Comparison of ENCODE assay signal across 1 cellular context in genomic region chr2:62450716-62451191, GRCh38.
TF ChIP-seq lines count a peak whose summit lies in the region.

No MANE protein-coding gene starts in this region.

TF ChIP-seq in HepG2, 621 proteins besides CTCF, POLR2A, EP300 and RAD21 (continued from another document and continues in another):
- TF ChIP-seq HNF1A (IDR thresholded peaks at IDR 0.05; ENCODE audit: low read depth) (peak; percentile 12; the same call in 1 of the 2 replicates), HNF1A (CRISPR knock-in tag; IDR thresholded peaks at IDR 0.05; ENCODE audit: borderline replicate concordance) (no peak), HDAC1 (CRISPR knock-in tag; IDR thresholded peaks at IDR 0.05) (0 out of 2 replicates have a peak, but pooled peaks have one; percentile 38), ZNF672 (CRISPR knock-in tag; IDR thresholded peaks at IDR 0.05) (no peak), BCLAF1 (IDR thresholded peaks at IDR 0.05) (no peak), ELF3 (CRISPR knock-in tag; IDR thresholded peaks at IDR 0.05) (peak; percentile 35; the same call in 1 of the 2 replicates), KDM5A (IDR thresholded peaks at IDR 0.05; ENCODE audit: borderline replicate concordance, low read length) (no peak), PTBP1 (IDR thresholded peaks at IDR 0.05; ENCODE audit: low read depth, low read length, poor library complexity, severe bottlenecking) (no peak), ZFX (CRISPR knock-in tag; IDR thresholded peaks at IDR 0.05; ENCODE audit: low read depth) (peak; percentile 35; the same call in 1 of the 2 replicates), PAX8 (CRISPR knock-in tag; IDR thresholded peaks at IDR 0.05; ENCODE audit: borderline replicate concordance) (no peak), NR2F6 (IDR thresholded peaks at IDR 0.05) (no peak), NR2F6 (CRISPR knock-in tag; IDR thresholded peaks at IDR 0.05) (peak; percentile 41; the same call in 1 of the 2 replicates), THAP11 (CRISPR knock-in tag; IDR thresholded peaks at IDR 0.05) (0 out of 2 replicates have a peak, but pooled peaks have one; percentile 28), FOXA3 (CRISPR knock-in tag; IDR thresholded peaks at IDR 0.05) (peak; percentile 45), FOSL2 (CRISPR knock-in tag; IDR thresholded peaks at IDR 0.05) (0 out of 2 replicates have a peak, but pooled peaks have one; percentile 7), HNF1B (CRISPR knock-in tag; IDR thresholded peaks at IDR 0.05) (0 out of 2 replicates have a peak, but pooled peaks have one; percentile 37), MAF1 (CRISPR knock-in tag; IDR thresholded peaks at IDR 0.05; ENCODE audit: borderline replicate concordance) (no peak), ZNF781 (CRISPR knock-in tag; IDR thresholded peaks at IDR 0.05; ENCODE audit: borderline replicate concordance, not compliant biosample characterization) (no peak), RARA (CRISPR knock-in tag; IDR thresholded peaks at IDR 0.05) (peak; percentile 55; the same call in 1 of the 2 replicates), ETV5 (CRISPR knock-in tag; IDR thresholded peaks at IDR 0.05; ENCODE audit: borderline replicate concordance) (peak; percentile 15; the same call in 1 of the 2 replicates), SP1 (IDR thresholded peaks at IDR 0.05) (no peak), SP1 (CRISPR knock-in tag; IDR thresholded peaks at IDR 0.05) (0 out of 2 replicates have a peak, but pooled peaks have one; percentile 19), REXO4 (CRISPR knock-in tag; IDR thresholded peaks at IDR 0.05; ENCODE audit: borderline replicate concordance) (no peak), TBP (CRISPR knock-in tag; IDR thresholded peaks at IDR 0.05) (no peak), ZBTB37 (CRISPR knock-in tag; IDR thresholded peaks at IDR 0.05) (no peak), SP5 (CRISPR knock-in tag; IDR thresholded peaks at IDR 0.05; ENCODE audit: borderline replicate concordance, low read depth) (no peak), KAT2B (IDR thresholded peaks at IDR 0.05; ENCODE audit: borderline replicate concordance, low read depth, low read length) (no peak), HNRNPH1 (optimal IDR thresholded peaks at IDR 0.05; ENCODE audit: low read depth, low read length) (no peak), CREB1 (IDR thresholded peaks at IDR 0.05) (no peak), CREB1 (CRISPR knock-in tag; IDR thresholded peaks at IDR 0.05) (0 out of 2 replicates have a peak, but pooled peaks have one; percentile 25), ZBTB49 (CRISPR knock-in tag; IDR thresholded peaks at IDR 0.05; ENCODE audit: borderline replicate concordance) (0 out of 2 replicates have a peak, but pooled peaks have one; percentile 19), MIER3 (CRISPR knock-in tag; IDR thresholded peaks at IDR 0.05; ENCODE audit: borderline replicate concordance) (0 out of 2 replicates have a peak, but pooled peaks have one; percentile 35), KDM2A (CRISPR knock-in tag; IDR thresholded peaks at IDR 0.05; ENCODE audit: borderline replicate concordance, low read depth) (peak; percentile 37; the same call in 1 of the 2 replicates), SUZ12 (IDR thresholded peaks at IDR 0.05; ENCODE audit: low read depth, low read length) (no peak), FOXO1 (CRISPR knock-in tag; IDR thresholded peaks at IDR 0.05) (peak; percentile 79), PLRG1 (conservative IDR thresholded peaks at IDR 0.05) (no peak), RFX3 (CRISPR knock-in tag; IDR thresholded peaks at IDR 0.05) (peak; percentile 56), ZNF780A (CRISPR knock-in tag; IDR thresholded peaks at IDR 0.05) (no peak), HNRNPL (IDR thresholded peaks at IDR 0.05; ENCODE audit: low read depth, low read length) (peak; percentile 82), CCDC6 (CRISPR knock-in tag; IDR thresholded peaks at IDR 0.05) (no peak), ZBTB8A (CRISPR knock-in tag; IDR thresholded peaks at IDR 0.05; ENCODE audit: borderline replicate concordance, low read depth) (no peak), ZNF468 (CRISPR knock-in tag; IDR thresholded peaks at IDR 0.05) (no peak), HNF4A (CRISPR knock-in tag; IDR thresholded peaks at IDR 0.05) (peak; percentile 86), ZNF331 (CRISPR knock-in tag; IDR thresholded peaks at IDR 0.05) (peak; percentile 32; the same call in 1 of the 2 replicates)
- TF ChIP-seq, protein P1, sequence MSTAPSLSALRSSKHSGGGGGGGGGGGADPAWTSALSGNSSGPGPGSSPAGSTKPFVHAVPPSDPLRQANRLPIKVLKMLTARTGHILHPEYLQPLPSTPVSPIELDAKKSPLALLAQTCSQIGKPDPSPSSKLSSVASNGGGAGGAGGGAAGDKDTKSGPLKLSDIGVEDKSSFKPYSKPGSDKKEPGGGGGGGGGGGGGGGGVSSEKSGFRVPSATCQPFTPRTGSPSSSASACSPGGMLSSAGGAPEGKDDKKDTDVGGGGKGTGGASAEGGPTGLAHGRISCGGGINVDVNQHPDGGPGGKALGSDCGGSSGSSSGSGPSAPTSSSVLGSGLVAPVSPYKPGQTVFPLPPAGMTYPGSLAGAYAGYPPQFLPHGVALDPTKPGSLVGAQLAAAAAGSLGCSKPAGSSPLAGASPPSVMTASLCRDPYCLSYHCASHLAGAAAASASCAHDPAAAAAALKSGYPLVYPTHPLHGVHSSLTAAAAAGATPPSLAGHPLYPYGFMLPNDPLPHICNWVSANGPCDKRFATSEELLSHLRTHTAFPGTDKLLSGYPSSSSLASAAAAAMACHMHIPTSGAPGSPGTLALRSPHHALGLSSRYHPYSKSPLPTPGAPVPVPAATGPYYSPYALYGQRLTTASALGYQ (CRISPR knock-in tag; IDR thresholded peaks at IDR 0.05): no peak
- TF ChIP-seq, protein P2, sequence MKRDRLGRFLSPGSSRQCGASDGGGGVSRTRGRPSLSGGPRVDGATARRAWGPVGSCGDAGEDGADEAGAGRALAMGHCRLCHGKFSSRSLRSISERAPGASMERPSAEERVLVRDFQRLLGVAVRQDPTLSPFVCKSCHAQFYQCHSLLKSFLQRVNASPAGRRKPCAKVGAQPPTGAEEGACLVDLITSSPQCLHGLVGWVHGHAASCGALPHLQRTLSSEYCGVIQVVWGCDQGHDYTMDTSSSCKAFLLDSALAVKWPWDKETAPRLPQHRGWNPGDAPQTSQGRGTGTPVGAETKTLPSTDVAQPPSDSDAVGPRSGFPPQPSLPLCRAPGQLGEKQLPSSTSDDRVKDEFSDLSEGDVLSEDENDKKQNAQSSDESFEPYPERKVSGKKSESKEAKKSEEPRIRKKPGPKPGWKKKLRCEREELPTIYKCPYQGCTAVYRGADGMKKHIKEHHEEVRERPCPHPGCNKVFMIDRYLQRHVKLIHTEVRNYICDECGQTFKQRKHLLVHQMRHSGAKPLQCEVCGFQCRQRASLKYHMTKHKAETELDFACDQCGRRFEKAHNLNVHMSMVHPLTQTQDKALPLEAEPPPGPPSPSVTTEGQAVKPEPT (CRISPR knock-in tag; IDR thresholded peaks at IDR 0.05; ENCODE audit: low read depth): no peak
- TF ChIP-seq, protein P3, sequence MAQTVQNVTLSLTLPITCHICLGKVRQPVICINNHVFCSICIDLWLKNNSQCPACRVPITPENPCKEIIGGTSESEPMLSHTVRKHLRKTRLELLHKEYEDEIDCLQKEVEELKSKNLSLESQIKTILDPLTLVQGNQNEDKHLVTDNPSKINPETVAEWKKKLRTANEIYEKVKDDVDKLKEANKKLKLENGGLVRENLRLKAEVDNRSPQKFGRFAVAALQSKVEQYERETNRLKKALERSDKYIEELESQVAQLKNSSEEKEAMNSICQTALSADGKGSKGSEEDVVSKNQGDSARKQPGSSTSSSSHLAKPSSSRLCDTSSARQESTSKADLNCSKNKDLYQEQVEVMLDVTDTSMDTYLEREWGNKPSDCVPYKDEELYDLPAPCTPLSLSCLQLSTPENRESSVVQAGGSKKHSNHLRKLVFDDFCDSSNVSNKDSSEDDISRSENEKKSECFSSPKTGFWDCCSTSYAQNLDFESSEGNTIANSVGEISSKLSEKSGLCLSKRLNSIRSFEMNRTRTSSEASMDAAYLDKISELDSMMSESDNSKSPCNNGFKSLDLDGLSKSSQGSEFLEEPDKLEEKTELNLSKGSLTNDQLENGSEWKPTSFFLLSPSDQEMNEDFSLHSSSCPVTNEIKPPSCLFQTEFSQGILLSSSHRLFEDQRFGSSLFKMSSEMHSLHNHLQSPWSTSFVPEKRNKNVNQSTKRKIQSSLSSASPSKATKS (CRISPR knock-in tag; IDR thresholded peaks at IDR 0.05): no peak
